In genomic region chr20:32777177-32777956, GRCh38 we compare ENCODE assay signal across 19 cellular contexts. TPM values are rescaled to one million over a fixed set of nuclear protein-coding genes. Genes with fewer than 3 reads are reported as not detected.
DNase-seq lines count a peak whose midpoint lies in the region; FAIRE-seq and TF ChIP-seq lines count a peak whose summit lies in the region.
"Had no signal": no experiment of that assay in that cellular context is flagged by ENCODE, and none has a peak within 500 bp of the region (broad histone marks: within the 10 kb centered on the region; RNA-seq: fewer than 3 reads in every experiment).

No MANE protein-coding gene starts in this region.

- H3K4me2 ChIP-seq in keratinocyte (ENCODE audit: control insufficient read depth, extremely low read depth, insufficient read depth, low read depth, low read length) = peak overlapping the region; percentile 36
- H3K4me2 ChIP-seq in trophoblast cell (ENCODE audit: low read length) = no peak overlapping the region

- H3K9me3 ChIP-seq in keratinocyte (ENCODE audit: control insufficient read depth, low read depth, low read length) (no peaks in the 10 kb centered on the region), trophoblast cell (ENCODE audit: insufficient read depth, low read depth, low read length) (no peaks in the 10 kb centered on the region)
- H3K9me3 ChIP-seq: gastrocnemius medialis, MG63, prostate gland had no signal

- H4K8ac ChIP-seq in trophoblast cell (ENCODE audit: low read depth, low read length) = no peak overlapping the region

- no peaks in the 10 kb centered on the region for H3K79me2 ChIP-seq in keratinocyte (ENCODE audit: control insufficient read depth, insufficient read depth, low read length)
- H3K79me2 ChIP-seq in trophoblast cell (ENCODE audit: control insufficient read depth, insufficient read depth, low read length, poor library complexity) = peaks cover 14% of the 10 kb centered on the region

- TF ChIP-seq CTCF in GM10248 (IDR thresholded peaks at IDR 0.05; ENCODE audit: control extremely low read depth, extremely low read depth, low read depth, missing control alignments) (no peak), keratinocyte (optimal IDR thresholded peaks at IDR 0.05 in 1 of 3, IDR thresholded peaks at IDR 0.05 in 1 of 3, conservative IDR thresholded peaks at IDR 0.05 in 1 of 3; ENCODE audit: extremely low read depth in 1 of 3, insufficient read depth in 2 of 3, low read length in 3 of 3) (no peak)

- H3K27me3 ChIP-seq in keratinocyte (ENCODE audit: control insufficient read depth, extremely low read depth, insufficient read depth, low read length) = no peaks in the 10 kb centered on the region
- no peaks in the 10 kb centered on the region for H3K27me3 ChIP-seq in trophoblast cell (ENCODE audit: insufficient read depth, low read length)
- H3K27me3 ChIP-seq: gastrocnemius medialis, MG63 had no signal

- no peak overlapping the region for H3K23ac ChIP-seq in trophoblast cell (ENCODE audit: low read length)

- H3K4me1 ChIP-seq in keratinocyte (ENCODE audit: control insufficient read depth, extremely low read depth, insufficient read depth, low read length) = peaks cover 26% of the 10 kb centered on the region
- H3K4me1 ChIP-seq in trophoblast cell (ENCODE audit: control insufficient read depth in 1 of 2, insufficient read depth in 2 of 2, low read length in 2 of 2) = peaks cover 7 to 14% of the 10 kb centered on the region in 2 experiments
- H3K4me1 ChIP-seq: gastrocnemius medialis, prostate gland had no signal

- H3K4me3 ChIP-seq in keratinocyte (ENCODE audit: control insufficient read depth in 2 of 3, extremely low read depth in 1 of 3, insufficient read depth in 2 of 3, low read depth in 1 of 3, low read length in 3 of 3) (no peak overlapping the region), trophoblast cell (ENCODE audit: low read depth, low read length) (no peak overlapping the region)
- H3K4me3 ChIP-seq: gastrocnemius medialis, MG63, prostate gland had no signal

- POLR2A ChIA-PET in GM10248 (lab: Yijun Ruan, JAX) = no interaction called here

- peaks cover 3% of the 10 kb centered on the region for H3K9me1 ChIP-seq in keratinocyte (ENCODE audit: control insufficient read depth, extremely low read depth, insufficient read depth, low read length)

- H2BK120ac ChIP-seq in trophoblast cell (ENCODE audit: insufficient read depth, low read length, poor library complexity) = no peak overlapping the region

- peak overlapping the region; percentile 10 for H4K91ac ChIP-seq in trophoblast cell (ENCODE audit: low read depth, low read length)

- H3K4ac ChIP-seq in trophoblast cell (ENCODE audit: low read depth, low read length) = peak overlapping the region; percentile 34

- H4K12ac ChIP-seq in trophoblast cell (ENCODE audit: low read depth, low read length) = no peak overlapping the region

- WGBS in trophoblast cell (ENCODE audit: extremely low coverage, insufficient coverage, insufficient read length) = no CpG with 5 or more reads among the region's 8 CpGs

- peaks cover 2% of the 10 kb centered on the region for H3K79me1 ChIP-seq in trophoblast cell (ENCODE audit: low read length)

- H3K36me3 ChIP-seq in keratinocyte (ENCODE audit: control insufficient read depth in 2 of 2, extremely low read depth in 1 of 2, insufficient read depth in 2 of 2, low read length in 2 of 2) (no peaks in the 10 kb centered on the region), trophoblast cell (ENCODE audit: control insufficient read depth in 1 of 2, insufficient read depth in 2 of 2, low read length in 2 of 2) (peaks cover 13 to 22% of the 10 kb centered on the region in 2 experiments)
- H3K36me3 ChIP-seq: gastrocnemius medialis, MG63, prostate gland had no signal

- DNase-seq in GM10248 (ENCODE audit: extremely low spot score) = peak; percentile 10
- peak; percentile 51 for DNase-seq in RCC 7860 (ENCODE audit: low spot score)
- no peak for DNase-seq in keratinocyte (ENCODE audit: low read depth, low spot score)
- no peak for DNase-seq in trophoblast cell
- DNase-seq in RKO (ENCODE audit: low spot score) = no peak
- DNase-seq in GF-D8 (lab: John Stamatoyannopoulos, UW) = no peak
- DNase-seq in NCI-H748 treated with DMSO at 0.1 percent for 48 hours (lab: John Stamatoyannopoulos, UW) = no peak
- no peak for DNase-seq in amygdala (lab: John Stamatoyannopoulos, UW)
- DNase-seq: activated naive CD4-positive, alpha-beta T cell treated with anti-CD3 and anti-CD28 coated beads, Interleukin-2, amount 50 U/mL, for 16 hours; CD4-positive, CD25-positive, alpha-beta regulatory T cell; central memory CD4-positive, alpha-beta T cell; gastrocnemius medialis; NCI-H2029 treated with DMSO at 0.1 percent for 48 hours; NCI-H526 treated with DMSO at 0.1 percent for 48 hours; substantia nigra had no signal

- H2AFZ ChIP-seq in keratinocyte (ENCODE audit: control insufficient read depth, low read length) (no peak overlapping the region), trophoblast cell (ENCODE audit: insufficient read depth, low read length, poor library complexity) (no peak overlapping the region)

- CTCF ChIA-PET in GM10248 (lab: Yijun Ruan, JAX) = interaction anchor here (0.7 to 8.6 kb wide), 42 partner anchors 9 to 770 kb away, joined by 3 to 224 read pairs (median 6); partner anchors contain the start of genes C20orf203, DNMT3B and MAPRE1

- H3K14ac ChIP-seq in trophoblast cell (ENCODE audit: low read length) = peak overlapping the region; percentile 1

- no peak overlapping the region for H2BK5ac ChIP-seq in trophoblast cell (ENCODE audit: low read depth, low read length, poor library complexity)

- H3K9ac ChIP-seq in keratinocyte (ENCODE audit: control insufficient read depth, extremely low read depth, insufficient read depth, low read length) = peak overlapping the region; percentile 6
- no peak overlapping the region for H3K9ac ChIP-seq in trophoblast cell (ENCODE audit: low read length)

- no peak overlapping the region for H2AK5ac ChIP-seq in trophoblast cell (ENCODE audit: low read length)

- no peaks in the 10 kb centered on the region for H4K20me1 ChIP-seq in keratinocyte (ENCODE audit: control insufficient read depth, extremely low read depth, insufficient read depth, low read length)

- H3K27ac ChIP-seq in keratinocyte (ENCODE audit: control insufficient read depth, insufficient read depth, low read length) (peak overlapping the region; percentile 6), trophoblast cell (ENCODE audit: low read depth, low read length) (no peak overlapping the region)
- H3K27ac ChIP-seq: gastrocnemius medialis, HL-60, prostate gland had no signal

- FAIRE-seq in RCC 7860 (lab: Jason Lieb, UNC) = peak; percentile 81
- FAIRE-seq in keratinocyte (lab: Jason Lieb, UNC) = no peak
- FAIRE-seq: G401.6 had no signal

- H2BK12ac ChIP-seq in trophoblast cell (ENCODE audit: low read length) = peak overlapping the region; percentile 9

- peak overlapping the region; percentile 16 for H3K18ac ChIP-seq in trophoblast cell (ENCODE audit: low read length)

- dilution Hi-C loops in keratinocyte (cut with MboI; ENCODE audit: extremely low pct_ligation_motif_present, low sequenced_read_pairs) = no loop called here

RNA-seq across cellular contexts. Expression of gene DNMT3B, which starts 15.2 kb away (rescaled TPM):
- polyA plus RNA-seq in keratinocyte = 0.68 to 1.1 TPM (median 0.86 TPM) in 3 replicates
- 0.36 TPM for polyA plus RNA-seq in keratinocyte (2011; ENCODE audit: low read depth)
- polyA plus RNA-seq in keratinocyte (2011; cell fraction: cytosol; rRNA removed) = 0.47 and 0.49 TPM in 2 replicates
- polyA plus RNA-seq in keratinocyte (2011; cell fraction: nucleus; rRNA removed) = 1.8 TPM in 2 replicates
- polyA plus RNA-seq in keratinocyte (2012; ENCODE audit: low replicate concordance) = 0.48 and 0.80 TPM in 2 replicates
- 0.58 to 1.0 TPM (median 0.69 TPM) in 3 replicates for polyA minus RNA-seq in keratinocyte
- 0.58 TPM for polyA minus RNA-seq in keratinocyte (2011; cell fraction: cytosol; rRNA and poly(A)+ RNA removed)
- polyA minus RNA-seq in keratinocyte (2011; cell fraction: nucleus; rRNA and poly(A)+ RNA removed) = 0.63 and 1.0 TPM in 2 replicates
- 35.7 and 37.2 TPM in 2 replicates for polyA plus RNA-seq in trophoblast cell (2013)

RNA-seq across cellular contexts. Expression of gene COMMD7, which starts 34.1 kb away (rescaled TPM):
- 33.4 to 39.9 TPM (median 35.8 TPM) in 3 replicates for polyA plus RNA-seq in keratinocyte
- 12.3 TPM for polyA plus RNA-seq in keratinocyte (2011; ENCODE audit: low read depth)
- 34.5 and 46.9 TPM in 2 replicates for polyA plus RNA-seq in keratinocyte (2011; cell fraction: cytosol; rRNA removed)
- 15.0 and 16.0 TPM in 2 replicates for polyA plus RNA-seq in keratinocyte (2011; cell fraction: nucleus; rRNA removed)
- polyA plus RNA-seq in keratinocyte (2012; ENCODE audit: low replicate concordance) = 23.4 and 34.3 TPM in 2 replicates
- polyA minus RNA-seq in keratinocyte = 14.3 to 15.9 TPM (median 14.9 TPM) in 3 replicates
- 13.6 TPM for polyA minus RNA-seq in keratinocyte (2011; cell fraction: cytosol; rRNA and poly(A)+ RNA removed)
- 3.8 and 5.7 TPM in 2 replicates for polyA minus RNA-seq in keratinocyte (2011; cell fraction: nucleus; rRNA and poly(A)+ RNA removed)
- polyA plus RNA-seq in trophoblast cell (2013) = 53.0 and 54.0 TPM in 2 replicates

RNA-seq across cellular contexts. Expression of gene MAPRE1, which starts 42.4 kb away (rescaled TPM):
- polyA plus RNA-seq in keratinocyte = 72.7 to 115 TPM (median 111 TPM) in 3 replicates
- polyA plus RNA-seq in keratinocyte (2011; ENCODE audit: low read depth) = 95.0 TPM
- polyA plus RNA-seq in keratinocyte (2011; cell fraction: cytosol; rRNA removed) = 85.0 and 123 TPM in 2 replicates
- 64.6 and 81.8 TPM in 2 replicates for polyA plus RNA-seq in keratinocyte (2011; cell fraction: nucleus; rRNA removed)
- polyA plus RNA-seq in keratinocyte (2012; ENCODE audit: low replicate concordance) = 90.6 and 108 TPM in 2 replicates
- polyA minus RNA-seq in keratinocyte = 30.3 to 95.2 TPM (median 62.5 TPM) in 3 replicates
- 60.6 TPM for polyA minus RNA-seq in keratinocyte (2011; cell fraction: cytosol; rRNA and poly(A)+ RNA removed)
- polyA minus RNA-seq in keratinocyte (2011; cell fraction: nucleus; rRNA and poly(A)+ RNA removed) = 31.0 and 59.3 TPM in 2 replicates
- polyA plus RNA-seq in trophoblast cell (2013) = 107 and 109 TPM in 2 replicates

Comparison
In these comparisons a context has a peak if more than half of its experiments do, and no peak if none do; other contexts are left out.
1. DNase-seq: peak in GM10248 (single experiment) and RCC 7860 (single experiment); none in keratinocyte (single experiment), trophoblast cell (0 of 2), RKO (single experiment), GF-D8 (single experiment), NCI-H748 treated with DMSO at 0.1 percent for 48 hours (single experiment) and amygdala (0 of 56).